In genomic region chrX:123846598-123847038, GRCh38 we compare ENCODE assay signal across 16 cellular contexts. TPM values are rescaled to one million over a fixed set of nuclear protein-coding genes. Genes with fewer than 3 reads are reported as not detected.
DNase-seq lines count a peak whose midpoint lies in the region; ATAC-seq, FAIRE-seq and TF ChIP-seq lines count a peak whose summit lies in the region.
"Had no signal": no experiment of that assay in that cellular context is flagged by ENCODE, and none has a peak within 500 bp of the region (broad histone marks: within the 10 kb centered on the region; RNA-seq: fewer than 3 reads in every experiment).

No MANE protein-coding gene starts in this region.

- CTCF ChIA-PET in A549 (lab: Yijun Ruan, JAX): interaction anchor here (1.2 to 1.8 kb wide), 2 partner anchors 11 to 13 kb away, joined by 3 to 8 read pairs; no protein-coding TSS in a partner anchor

- POLR2A ChIA-PET in A549 (lab: Yijun Ruan, JAX): no interaction called here

- TF ChIP-seq EP300 in A549 (IDR thresholded peaks at IDR 0.05): no peak

- H3K27me3 Mint-ChIP-seq in glutamatergic neuron (ENCODE audit: unreplicated experiment): no peaks in the 10 kb centered on the region
- H3K27me3 Mint-ChIP-seq: progenitor cell of endocrine pancreas had no signal

- ATAC-seq in A549: peak; percentile 67 to 74; a peak in 4 of 6 replicates
- ATAC-seq: HepG2 had no signal

- no peak overlapping the region for H3K27ac ChIP-seq in A549
- H3K27ac ChIP-seq: BLaER1 had no signal

- TF ChIP-seq CTCF in A549 (IDR thresholded peaks at IDR 0.05) (no peak), glutamatergic neuron (IDR thresholded peaks at IDR 0.05; ENCODE audit: partially characterized antibody, unreplicated experiment) (no peak)

- no peak for TF ChIP-seq POLR2A in A549 (IDR thresholded peaks at IDR 0.05; ENCODE audit: low read length)

- no peaks in the 10 kb centered on the region for H3K9me3 Mint-ChIP-seq in glutamatergic neuron (ENCODE audit: unreplicated experiment)

- 84% methylated on average over 7 of the region's 7 CpGs for WGBS in A549 (ENCODE audit: missing lambda C conversion rate)

- no peak overlapping the region for H3K27ac Mint-ChIP-seq in glutamatergic neuron (ENCODE audit: unreplicated experiment)
- H3K27ac Mint-ChIP-seq: progenitor cell of endocrine pancreas had no signal

- 0 out of 3 replicates have a peak overlapping the region, but pooled peaks have one; percentile 5 for H3K4me2 ChIP-seq in A549
- H3K4me2 ChIP-seq: BLaER1 had no signal

- H3K4me3 ChIP-seq in A549: no peak overlapping the region
- H3K4me3 ChIP-seq: BLaER1 had no signal

- no peak overlapping the region for H3K4me3 Mint-ChIP-seq in glutamatergic neuron (ENCODE audit: unreplicated experiment)

- no peaks in the 10 kb centered on the region for H3K36me3 Mint-ChIP-seq in glutamatergic neuron (ENCODE audit: unreplicated experiment)

- no peaks in the 10 kb centered on the region for H3K4me1 Mint-ChIP-seq in glutamatergic neuron (ENCODE audit: low read depth, unreplicated experiment)

- DNase-seq in A549 (ENCODE audit: low read depth in 1 of 2, low spot score in 1 of 2) (peak in 1 of 2 experiments; percentile 50), GM04504 (ENCODE audit: low read depth) (peak; percentile 61), T1000 (lab: John Stamatoyannopoulos, UW) (peak; percentile 67), fibroblast of peridontal ligament (ENCODE audit: extremely low read depth) (peak; percentile 60), NCI-H446 treated with DMSO at 0.1 percent for 48 hours (lab: John Stamatoyannopoulos, UW) (no peak), NCI-H1048 (lab: John Stamatoyannopoulos, UW) (no peak), glutamatergic neuron (no peak)
- no peak for DNase-seq in activated CD4-positive, CD25-positive, alpha-beta regulatory T cell (lab: John Stamatoyannopoulos, UW)
- DNase-seq: dermis blood vessel endothelial cell, NCI-H1694 treated with DMSO at 0.1 percent for 48 hours, NCI-H748 treated with DMSO at 0.1 percent for 48 hours, SHP77 had no signal

- no peak for TF ChIP-seq RAD21 in A549 (conservative IDR thresholded peaks at IDR 0.05 in 1 of 2, IDR thresholded peaks at IDR 0.05 in 1 of 2)

- H3K9me3 ChIP-seq in A549: no peaks in the 10 kb centered on the region
- H3K9me3 ChIP-seq: BLaER1 had no signal

- FAIRE-seq in A549 (lab: Jason Lieb, UNC): no peak
- FAIRE-seq: HepG2, keratinocyte had no signal

- no peaks in the 10 kb centered on the region for H3K4me1 ChIP-seq in A549
- H3K4me1 ChIP-seq: BLaER1 had no signal

TF ChIP-seq in A549, 52 proteins besides CTCF, POLR2A, EP300 and RAD21:
- TF ChIP-seq JUNB (IDR thresholded peaks at IDR 0.05) (0 out of 2 replicates have a peak, but pooled peaks have one; percentile 19), NPAS2 (CRISPR knock-in tag; IDR thresholded peaks at IDR 0.05; ENCODE audit: borderline replicate concordance) (no peak), FOSL2 (IDR thresholded peaks at IDR 0.05) (0 out of 2 replicates have a peak, but pooled peaks have one; percentile 18), FOSL2 (CRISPR knock-in tag; IDR thresholded peaks at IDR 0.05) (peak; percentile 53)

RNA-seq across cellular contexts. Expression of gene XIAP, which starts 13.2 kb away (rescaled TPM):
- polyA plus RNA-seq in A549 (2011; rRNA removed): 33.3 and 42.9 TPM in 2 replicates
- 6.9 and 7.6 TPM in 2 replicates for polyA plus RNA-seq in A549 (2012; cell fraction: cytosol; rRNA removed)
- 4.2 and 6.4 TPM in 2 replicates for polyA plus RNA-seq in A549 (2012; cell fraction: nucleus; rRNA removed)
- polyA plus RNA-seq in A549 (2017; fragmentation: RNase III; extraction: RNeasy Plus Mini Kit Qiagen cat#74134 plus additional on column Dnase treatment): 39.3 to 44.1 TPM (median 39.4 TPM) in 3 replicates
- 17.0 and 19.5 TPM in 2 replicates for polyA minus RNA-seq in A549 (2011; rRNA and poly(A)+ RNA removed)
- 37.1 TPM for total RNA-seq in glutamatergic neuron (ENCODE audit: unreplicated experiment)

Comparison
In these comparisons a context has a peak if more than half of its experiments do, and no peak if none do; other contexts are left out.
1. DNase-seq: peak in GM04504 (single experiment), T1000 (single experiment) and fibroblast of peridontal ligament (single experiment); none in activated CD4-positive, CD25-positive, alpha-beta regulatory T cell (0 of 4), NCI-H446 treated with DMSO at 0.1 percent for 48 hours (single experiment), NCI-H1048 (single experiment) and glutamatergic neuron (single experiment).